Comparison of ENCODE assay signal across 12 cellular contexts in the genomic region with DNA sequence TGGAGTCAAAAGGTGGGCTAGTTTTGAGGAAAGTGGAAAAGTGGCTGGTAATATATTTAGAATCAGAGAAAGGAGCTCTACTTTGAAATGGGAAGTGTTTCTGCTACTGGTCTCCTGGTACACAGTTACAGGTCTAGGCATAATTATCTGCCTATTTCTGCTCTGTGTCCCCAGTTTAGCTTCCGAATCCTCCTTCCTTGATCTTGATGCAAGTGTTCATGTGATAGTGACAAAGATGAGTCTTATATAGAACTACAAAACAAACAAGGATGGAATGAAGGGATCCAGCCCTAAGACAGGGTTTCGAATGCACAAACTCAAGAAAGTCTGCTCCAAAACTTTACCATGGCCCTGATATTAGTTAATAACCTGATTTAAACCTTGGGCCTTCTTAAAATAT.
A peak's percentile ranks its signal among the peaks of the same experiment; 100 is the strongest.
DNase-seq lines count a peak whose midpoint lies in the region; ATAC-seq and TF ChIP-seq lines count a peak whose summit lies in the region.
"Had no signal": no experiment of that assay in that cellular context is flagged by ENCODE, and none has a peak within 500 bp of the region (broad histone marks: within the 10 kb centered on the region; RNA-seq: fewer than 3 reads in every experiment).

No MANE protein-coding gene starts in this region.

- H3K9ac ChIP-seq in fibroblast of lung (ENCODE audit: insufficient read depth, low read length) = no peak overlapping the region
- H3K9ac ChIP-seq in MM.1S (ENCODE audit: low read length) = no peak overlapping the region

- peaks cover 93% of the 10 kb centered on the region for H3K36me3 Mint-ChIP-seq in activated T-cell treated with anti-CD3 and anti-CD28 coated beads, Interleukin-2, amount 50 U/mL, for 24 hours (ENCODE audit: low read depth)
- peaks cover 17% of the 10 kb centered on the region for H3K36me3 Mint-ChIP-seq in T-helper 17 cell (ENCODE audit: low read depth)
- H3K36me3 Mint-ChIP-seq in stimulated activated effector memory CD8-positive, alpha-beta T cell treated with anti-CD3 and anti-CD28 coated beads, Interleukin-12 subunit alpha, Interleukin-12 subunit beta, amount 100 ng/mL, for 72 hours = peaks cover 57% of the 10 kb centered on the region

- H3K4me3 ChIP-seq in fibroblast of lung (replicated peaks in 1 of 4; ENCODE audit: control extremely low read depth in 1 of 4, insufficient read depth in 1 of 4, low read depth in 3 of 4, low read length in 4 of 4) = no peak overlapping the region
- H3K4me3 ChIP-seq in MM.1S (ENCODE audit: low read length) = no peak overlapping the region
- H3K4me3 ChIP-seq: lung had no signal

- peaks cover 10% of the 10 kb centered on the region for H3K4me1 ChIP-seq in fibroblast of lung (ENCODE audit: control insufficient read depth, extremely low read depth, insufficient read depth, low read length)
- H3K4me1 ChIP-seq in MM.1S (ENCODE audit: low read length) = no peaks in the 10 kb centered on the region

- H4K20me1 ChIP-seq in fibroblast of lung (ENCODE audit: control insufficient read depth, extremely low read depth, insufficient read depth, low read length) (no peaks in the 10 kb centered on the region), MM.1S (ENCODE audit: insufficient read depth, low read length) (no peaks in the 10 kb centered on the region)

- H3K27ac ChIP-seq in fibroblast of lung (ENCODE audit: insufficient read depth, low read length) = peak overlapping the region; percentile 83
- no peak overlapping the region for H3K27ac ChIP-seq in MM.1S (ENCODE audit: low read length)

- H3K9me2 ChIP-seq in MM.1S (replicated peaks; ENCODE audit: insufficient read depth, low read length) = no peaks in the 10 kb centered on the region

- peak overlapping the region; percentile 90 for H3K27ac Mint-ChIP-seq in activated T-cell treated with anti-CD3 and anti-CD28 coated beads, Interleukin-2, amount 50 U/mL, for 24 hours
- peak overlapping the region; percentile 88 for H3K27ac Mint-ChIP-seq in T-helper 17 cell
- H3K27ac Mint-ChIP-seq in stimulated activated effector memory CD8-positive, alpha-beta T cell treated with anti-CD3 and anti-CD28 coated beads, Interleukin-12 subunit alpha, Interleukin-12 subunit beta, amount 100 ng/mL, for 72 hours = peak overlapping the region; percentile 74
- H3K27ac Mint-ChIP-seq: activated B cell treated with CpG ODN at 0.5 μM for 24 hours, nephron progenitor cell had no signal

- no peaks in the 10 kb centered on the region for H3K9me3 Mint-ChIP-seq in activated T-cell treated with anti-CD3 and anti-CD28 coated beads, Interleukin-2, amount 50 U/mL, for 24 hours
- no peaks in the 10 kb centered on the region for H3K9me3 Mint-ChIP-seq in stimulated activated effector memory CD8-positive, alpha-beta T cell treated with anti-CD3 and anti-CD28 coated beads, Interleukin-12 subunit alpha, Interleukin-12 subunit beta, amount 100 ng/mL, for 72 hours
- H3K9me3 Mint-ChIP-seq: activated B cell treated with CpG ODN at 0.5 μM for 24 hours, nephron progenitor cell had no signal

- peaks cover 86% of the 10 kb centered on the region for H3K4me1 Mint-ChIP-seq in activated T-cell treated with anti-CD3 and anti-CD28 coated beads, Interleukin-2, amount 50 U/mL, for 24 hours (ENCODE audit: low read depth)
- peaks cover 69% of the 10 kb centered on the region for H3K4me1 Mint-ChIP-seq in T-helper 17 cell
- peaks cover 58% of the 10 kb centered on the region for H3K4me1 Mint-ChIP-seq in stimulated activated effector memory CD8-positive, alpha-beta T cell treated with anti-CD3 and anti-CD28 coated beads, Interleukin-12 subunit alpha, Interleukin-12 subunit beta, amount 100 ng/mL, for 72 hours
- H3K4me1 Mint-ChIP-seq: activated B cell treated with CpG ODN at 0.5 μM for 24 hours, nephron progenitor cell had no signal

- no peak for ATAC-seq in T-helper 17 cell
- no peak for ATAC-seq in stimulated activated effector memory CD8-positive, alpha-beta T cell treated with anti-CD3 and anti-CD28 coated beads, Interleukin-12 subunit alpha, Interleukin-12 subunit beta, amount 100 ng/mL, for 72 hours

- H3K9me3 ChIP-seq in T-helper 17 cell (ENCODE audit: control insufficient read depth, low read length, poor library complexity, severe bottlenecking) = no peaks in the 10 kb centered on the region
- no peaks in the 10 kb centered on the region for H3K9me3 ChIP-seq in fibroblast of lung (ENCODE audit: control insufficient read depth, insufficient read depth, low read depth, low read length)
- no peaks in the 10 kb centered on the region for H3K9me3 ChIP-seq in MM.1S (replicated peaks; ENCODE audit: insufficient read depth, low read length)

- H2AFZ ChIP-seq in fibroblast of lung (ENCODE audit: low read length) (no peak overlapping the region), MM.1S (ENCODE audit: low read length) (no peak overlapping the region)

- TF ChIP-seq CTCF in fibroblast of lung (conservative IDR thresholded peaks at IDR 0.05 in 1 of 2, IDR thresholded peaks at IDR 0.05 in 1 of 2; ENCODE audit: low read depth in 1 of 2, low read length in 2 of 2) = no peak
- TF ChIP-seq CTCF in MM.1S (IDR thresholded peaks at IDR 0.05; ENCODE audit: low read length) = no peak

- no peaks in the 10 kb centered on the region for H3F3A ChIP-seq in MM.1S (ENCODE audit: insufficient read depth, low read length)

- no peak for DNase-seq in activated T-cell treated with anti-CD3 and anti-CD28 coated beads, Interleukin-2, amount 50 U/mL, for 24 hours
- no peak for DNase-seq in activated T-cell treated with anti-CD3 and anti-CD28 coated beads, Interleukin-2, amount 50 U/mL, for 48 hours
- DNase-seq in T-helper 17 cell (no peak), fibroblast of lung (ENCODE audit: low read depth in 2 of 2) (no peak), SHP77 treated with DMSO at 0.1 percent for 48 hours (lab: John Stamatoyannopoulos, UW) (no peak), MM.1S (no peak), A172 (ENCODE audit: low spot score) (no peak)
- DNase-seq in stimulated activated effector memory CD8-positive, alpha-beta T cell treated with anti-CD3 and anti-CD28 coated beads, Interleukin-12 subunit alpha, Interleukin-12 subunit beta, amount 100 ng/mL, for 72 hours (ENCODE audit: low spot score in 2 of 2) = no peak
- DNase-seq: activated B cell treated with CpG ODN at 0.5 μM for 24 hours, DMS79 treated with DMSO at 0.1 percent for 48 hours, nephron progenitor cell had no signal

- H3K27me3 ChIP-seq in fibroblast of lung (ENCODE audit: control insufficient read depth, insufficient read depth, low read length) = no peaks in the 10 kb centered on the region
- H3K27me3 ChIP-seq in MM.1S (replicated peaks; ENCODE audit: insufficient read depth, low read length) = no peaks in the 10 kb centered on the region

- H3K79me2 ChIP-seq in fibroblast of lung (ENCODE audit: control insufficient read depth, insufficient read depth, low read length) = no peaks in the 10 kb centered on the region
- no peaks in the 10 kb centered on the region for H3K79me2 ChIP-seq in MM.1S (ENCODE audit: low read length)

- H3K27me3 Mint-ChIP-seq in activated T-cell treated with anti-CD3 and anti-CD28 coated beads, Interleukin-2, amount 50 U/mL, for 24 hours = no peaks in the 10 kb centered on the region
- H3K27me3 Mint-ChIP-seq in T-helper 17 cell = no peaks in the 10 kb centered on the region
- H3K27me3 Mint-ChIP-seq: activated B cell treated with CpG ODN at 0.5 μM for 24 hours had no signal

- peak overlapping the region; percentile 82 for H3K4me2 ChIP-seq in fibroblast of lung (ENCODE audit: extremely low read depth, insufficient read depth, low read length)
- H3K4me2 ChIP-seq in MM.1S (ENCODE audit: low read depth, low read length) = no peak overlapping the region

- H3K36me3 ChIP-seq in fibroblast of lung (ENCODE audit: control insufficient read depth, insufficient read depth, low read length) (no peaks in the 10 kb centered on the region), MM.1S (replicated peaks; ENCODE audit: insufficient read depth, low read length) (no peaks in the 10 kb centered on the region)

- H3K4me3 Mint-ChIP-seq in activated T-cell treated with anti-CD3 and anti-CD28 coated beads, Interleukin-2, amount 50 U/mL, for 24 hours = no peak overlapping the region
- H3K4me3 Mint-ChIP-seq in T-helper 17 cell = peak overlapping the region; percentile 31
- H3K4me3 Mint-ChIP-seq in stimulated activated effector memory CD8-positive, alpha-beta T cell treated with anti-CD3 and anti-CD28 coated beads, Interleukin-12 subunit alpha, Interleukin-12 subunit beta, amount 100 ng/mL, for 72 hours = no peak overlapping the region
- H3K4me3 Mint-ChIP-seq: activated B cell treated with CpG ODN at 0.5 μM for 24 hours, nephron progenitor cell had no signal
